ENCODE assay signal across 8 cellular contexts in genomic region chr6:43143235-43144124, GRCh38. TPM values are rescaled to one million over a fixed set of nuclear protein-coding genes. Genes with fewer than 3 reads are reported as not detected.
DNase-seq lines count a peak whose midpoint lies in the region; ATAC-seq and TF ChIP-seq lines count a peak whose summit lies in the region.

No MANE protein-coding gene starts in this region.

- peak overlapping the region; percentile 30 for H3K27ac ChIP-seq in ectodermal cell (ENCODE audit: insufficient read depth, low read depth, low read length, poor library complexity, severe bottlenecking)

- H3K36me3 ChIP-seq in ectodermal cell (ENCODE audit: control insufficient read depth, insufficient read depth, low read length), result peaks cover 12% of the 10 kb centered on the region

- H3K4me1 Mint-ChIP-seq in activated CD8-positive, alpha-beta T cell treated with anti-CD3 and anti-CD28 coated beads, Interleukin-2, amount 10 ng/mL, durations not matched to agents 7 days and 5 days (ENCODE audit: low read depth), result peaks cover 31% of the 10 kb centered on the region

- ATAC-seq in HG03432 (IDR thresholded peaks at IDR 0.05; ENCODE audit: unreplicated experiment), result peak; percentile 80
- ATAC-seq in activated CD8-positive, alpha-beta T cell treated with anti-CD3 and anti-CD28 coated beads, Interleukin-2, amount 10 ng/mL, durations not matched to agents 7 days and 5 days, result peak; percentile 95
- ATAC-seq in GM21447 (IDR thresholded peaks at IDR 0.05; ENCODE audit: unreplicated experiment), result no peak

- no peaks in the 10 kb centered on the region for H3K9me3 ChIP-seq in ectodermal cell (ENCODE audit: control insufficient read depth, low read length)

- peak; percentile 77 for DNase-seq in GM12865 (ENCODE audit: low read depth)
- DNase-seq in NCI-H774 (lab: John Stamatoyannopoulos, UW), result peak; percentile 53
- DNase-seq in activated CD8-positive, alpha-beta T cell treated with anti-CD3 and anti-CD28 coated beads, Interleukin-2, amount 10 ng/mL, durations not matched to agents 7 days and 5 days, result peak; percentile 85
- peak; percentile 78 to 81 for DNase-seq in lung microvascular endothelial cell (ENCODE audit: low read depth in 2 of 2)
- DNase-seq in stimulated activated CD4-positive, alpha-beta T cell treated with anti-CD3 and anti-CD28 coated beads, TNF-alpha, amount 100 ng/mL, for 48 hours (ENCODE audit: low read depth in 3 of 3), result peak; percentile 56 to 66 (median 61)

- no peaks in the 10 kb centered on the region for H3K27me3 Mint-ChIP-seq in activated CD8-positive, alpha-beta T cell treated with anti-CD3 and anti-CD28 coated beads, Interleukin-2, amount 10 ng/mL, durations not matched to agents 7 days and 5 days (ENCODE audit: low read depth)

- no peaks in the 10 kb centered on the region for H3K27me3 ChIP-seq in ectodermal cell (ENCODE audit: control insufficient read depth, insufficient read depth, low read length, poor library complexity, severe bottlenecking)

- H3K4me3 Mint-ChIP-seq in activated CD8-positive, alpha-beta T cell treated with anti-CD3 and anti-CD28 coated beads, Interleukin-2, amount 10 ng/mL, durations not matched to agents 7 days and 5 days, result peak overlapping the region; percentile 42

- H3K27ac Mint-ChIP-seq in activated CD8-positive, alpha-beta T cell treated with anti-CD3 and anti-CD28 coated beads, Interleukin-2, amount 10 ng/mL, durations not matched to agents 7 days and 5 days, result peak overlapping the region; percentile 87

- H3K4me3 ChIP-seq in GM12865 (ENCODE audit: low read depth, low read length) (no peak overlapping the region), ectodermal cell (ENCODE audit: insufficient read depth, low read depth, low read length) (no peak overlapping the region)

- WGBS in ectodermal cell, 2 experiments, result 15 to 16% methylated on average over 25 of the region's 25 CpGs

- CTCF ChIA-PET in activated CD8-positive, alpha-beta T cell treated with anti-CD3 and anti-CD28 coated beads, Interleukin-2, amount 10 ng/mL, durations not matched to agents 7 days and 5 days (lab: Charles Lee), result interaction anchor here (0.6 to 4.1 kb wide), 73 partner anchors 8 to 570 kb away, joined by 3 to 61 read pairs (median 4); partner anchors contain the start of genes CNPY3, CUL7, CUL9 and KLC4

- peaks cover 7% of the 10 kb centered on the region for H3K4me1 ChIP-seq in ectodermal cell (ENCODE audit: control insufficient read depth, insufficient read depth, low read length)

- no peaks in the 10 kb centered on the region for H3K9me3 Mint-ChIP-seq in activated CD8-positive, alpha-beta T cell treated with anti-CD3 and anti-CD28 coated beads, Interleukin-2, amount 10 ng/mL, durations not matched to agents 7 days and 5 days (ENCODE audit: insufficient read depth)

- peak; percentile 96 for TF ChIP-seq CTCF in GM12865 (IDR thresholded peaks at IDR 0.05; ENCODE audit: insufficient read depth, low read depth, low read length, missing control alignments)

- POLR2A ChIA-PET in activated CD8-positive, alpha-beta T cell treated with anti-CD3 and anti-CD28 coated beads, Interleukin-2, amount 10 ng/mL, durations not matched to agents 7 days and 5 days (lab: Charles Lee), result interaction anchor here (0.6 to 2.4 kb wide), 14 partner anchors 31 to 253 kb away, joined by 3 to 8 read pairs (median 4); partner anchors contain the start of genes CNPY3, CUL7, DNPH1 and PEX6

- H3K36me3 Mint-ChIP-seq in activated CD8-positive, alpha-beta T cell treated with anti-CD3 and anti-CD28 coated beads, Interleukin-2, amount 10 ng/mL, durations not matched to agents 7 days and 5 days (ENCODE audit: low read depth), result no peaks in the 10 kb centered on the region

RNA-seq across cellular contexts. Expression of gene SRF, which starts 27.6 kb away (rescaled TPM):
- 10 to 100 TPM; 41.4 to 43.8 TPM for total RNA-seq in activated CD8-positive, alpha-beta T cell treated with anti-CD3 and anti-CD28 coated beads, Interleukin-2, amount 10 ng/mL, durations not matched to agents 7 days and 5 days
- polyA plus RNA-seq in ectodermal cell (2013, experiment 1 of 4), result 52.5 TPM
- polyA plus RNA-seq in ectodermal cell (2013, experiment 2 of 4), result 54.6 TPM
- polyA plus RNA-seq in ectodermal cell (2013, experiment 3 of 4), result 35.7 TPM
- 39.6 TPM for polyA plus RNA-seq in ectodermal cell (2013, experiment 4 of 4)
- 8.3 and 12.7 TPM in 2 replicates for total RNA-seq in lung microvascular endothelial cell

RNA-seq across cellular contexts. Expression of gene CUL9, which starts 38.5 kb away (rescaled TPM):
- total RNA-seq in activated CD8-positive, alpha-beta T cell treated with anti-CD3 and anti-CD28 coated beads, Interleukin-2, amount 10 ng/mL, durations not matched to agents 7 days and 5 days, result 10 to 100 TPM; 50.0 to 51.2 TPM
- 26.7 TPM for polyA plus RNA-seq in ectodermal cell (2013, experiment 1 of 4)
- polyA plus RNA-seq in ectodermal cell (2013, experiment 2 of 4), result 27.7 TPM
- 20.9 TPM for polyA plus RNA-seq in ectodermal cell (2013, experiment 3 of 4)
- polyA plus RNA-seq in ectodermal cell (2013, experiment 4 of 4), result 21.4 TPM
- 11.6 and 19.6 TPM in 2 replicates for total RNA-seq in lung microvascular endothelial cell
